16 cellular contexts compared by ENCODE assay signal in the genomic region with DNA sequence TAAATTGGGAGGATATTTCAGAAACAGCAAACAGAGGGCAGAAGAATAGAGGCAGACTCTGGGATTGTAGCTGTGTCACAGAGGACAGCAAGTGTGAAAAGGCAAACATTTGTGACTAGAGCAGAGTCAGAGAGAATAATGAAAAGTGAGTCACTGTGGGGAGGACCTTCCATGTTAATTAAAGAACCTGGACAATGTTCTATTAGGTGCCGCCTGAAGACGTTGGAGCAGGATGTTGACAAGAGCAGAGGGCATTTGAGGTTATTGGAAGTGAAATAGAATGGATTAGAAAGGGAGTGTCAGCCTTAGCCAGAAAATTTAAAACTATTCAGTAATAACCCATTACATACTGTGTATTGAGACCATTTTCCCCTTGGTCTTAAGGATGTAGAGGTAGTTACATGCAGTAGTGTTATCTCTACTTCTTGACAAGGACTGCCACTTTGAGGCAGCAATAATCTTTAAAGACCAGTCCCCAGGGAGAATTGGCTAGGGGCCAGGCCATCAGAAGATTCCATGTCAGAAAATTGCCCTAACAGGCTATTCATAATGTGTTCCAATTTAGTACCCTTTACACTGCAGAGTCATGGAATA. TPM values are rescaled to one million over a fixed set of nuclear protein-coding genes. Genes with fewer than 3 reads are reported as not detected.
DNase-seq lines count a peak whose midpoint lies in the region; ATAC-seq and TF ChIP-seq lines count a peak whose summit lies in the region.
"Had no signal": no experiment of that assay in that cellular context is flagged by ENCODE, and none has a peak within 500 bp of the region (broad histone marks: within the 10 kb centered on the region; RNA-seq: fewer than 3 reads in every experiment).

No MANE protein-coding gene starts in this region.

- H3K36me3 ChIP-seq in right atrium auricular region (no peaks in the 10 kb centered on the region), Peyer's patch (no peaks in the 10 kb centered on the region), left ventricle myocardium inferior (no peaks in the 10 kb centered on the region), transverse colon (no peaks in the 10 kb centered on the region)
- H3K36me3 ChIP-seq: MG63 had no signal

- peak; percentile 65 for ATAC-seq in Right ventricle myocardium superior (ENCODE audit: poor library complexity)
- ATAC-seq in HG03139 (IDR thresholded peaks at IDR 0.05; ENCODE audit: unreplicated experiment): no peak
- ATAC-seq in HG02884 (IDR thresholded peaks at IDR 0.05; ENCODE audit: unreplicated experiment): no peak
- ATAC-seq: sciatic nerve; stimulated activated memory B cell treated with anti-CD40 and anti-IgM and Interleukin-4, amounts not matched to agents 10 μg/mL and 1 μg/mL and 100 μg/mL, for 72 hours had no signal

- TF ChIP-seq POLR2A in Peyer's patch (IDR thresholded peaks at IDR 0.05) (no peak), transverse colon (IDR thresholded peaks at IDR 0.05) (peak; percentile 50)

- H3K27ac ChIP-seq in right atrium auricular region: no peak overlapping the region
- peak overlapping the region in 3 of 4 donors; percentile 6 to 76 (median 43) for H3K27ac ChIP-seq in Peyer's patch
- H3K27ac ChIP-seq in left ventricle myocardium inferior (replicated peaks): peak overlapping the region; percentile 48
- peak overlapping the region; percentile 21 to 68 (median 56) for H3K27ac ChIP-seq in transverse colon

- H3K4me1 ChIP-seq in right atrium auricular region (no peaks in the 10 kb centered on the region), Peyer's patch (peaks cover 0 to 25% (median 1%) of the 10 kb centered on the region in 4 donors), left ventricle myocardium inferior (peaks cover 19% of the 10 kb centered on the region), transverse colon (peaks cover 7 to 70% (median 39%) of the 10 kb centered on the region in 4 donors)

- in situ Hi-C loops in transverse colon (cut with MboI; ENCODE audit: low pct_ligation_motif_present in 1 of 4, low pct_unique_long_range_greater_than_20kb in 1 of 4, low sequenced_read_pairs in 3 of 4): no loop called here

- DNase-seq in Right ventricle myocardium superior (no peak), right atrium auricular region (ENCODE audit: low spot score) (no peak), Peyer's patch (peak in 1 of 3 donors; percentile 60), left ventricle myocardium inferior (no peak), transverse colon (no peak), NCI-H510A treated with DMSO at 0.1 percent for 48 hours (lab: John Stamatoyannopoulos, UW) (no peak)
- DNase-seq: activated CD4-positive, alpha-beta T cell treated with anti-CD3 and anti-CD28 coated beads for 1 hour; activated naive CD4-positive, alpha-beta T cell treated with Interleukin-2 at 50 U/mL for 16 hours; DND-41; mesendoderm; MG63 had no signal

- no peak for TF ChIP-seq EP300 in transverse colon (IDR thresholded peaks at IDR 0.05; ENCODE audit: low read depth)

- TF ChIP-seq CTCF in right atrium auricular region (IDR thresholded peaks at IDR 0.05) (no peak), Peyer's patch (IDR thresholded peaks at IDR 0.05) (no peak), left ventricle myocardium inferior (IDR thresholded peaks at IDR 0.05; ENCODE audit: borderline replicate concordance) (no peak), transverse colon (IDR thresholded peaks at IDR 0.05) (no peak)

- WGBS in transverse colon (ENCODE audit: low coverage in 1 of 2), 2 donors: 36 to 60% methylated on average over 1 to 2 of the region's 2 CpGs

- intact Hi-C loops in Right ventricle myocardium superior (cut with DNase I) (no loop called here), left ventricle myocardium inferior (cut with micrococcal nuclease) (no loop called here), transverse colon (cut with DNase I; ENCODE audit: low total_unique reads) (no loop called here)

- no peaks in the 10 kb centered on the region for H3K27me3 ChIP-seq in right atrium auricular region
- H3K27me3 ChIP-seq in Peyer's patch: no peaks in the 10 kb centered on the region
- H3K27me3 ChIP-seq in left ventricle myocardium inferior (ENCODE audit: low read depth): no peaks in the 10 kb centered on the region
- H3K27me3 ChIP-seq in transverse colon: no peaks in the 10 kb centered on the region
- H3K27me3 ChIP-seq: MG63 had no signal

- H3K4me3 ChIP-seq in right atrium auricular region: no peak overlapping the region
- H3K4me3 ChIP-seq in Peyer's patch: no peak overlapping the region
- no peak overlapping the region for H3K4me3 ChIP-seq in left ventricle myocardium inferior
- H3K4me3 ChIP-seq in transverse colon: no peak overlapping the region
- H3K4me3 ChIP-seq: MG63 had no signal

- H3K9me3 ChIP-seq in right atrium auricular region: no peaks in the 10 kb centered on the region
- H3K9me3 ChIP-seq in Peyer's patch: no peaks in the 10 kb centered on the region
- no peaks in the 10 kb centered on the region for H3K9me3 ChIP-seq in left ventricle myocardium inferior (replicated peaks)
- no peaks in the 10 kb centered on the region for H3K9me3 ChIP-seq in transverse colon
- H3K9me3 ChIP-seq: MG63 had no signal

RNA-seq across cellular contexts. Expression of gene ACKR2, which starts 5.8 kb away (rescaled TPM):
- total RNA-seq in Right ventricle myocardium superior (0.43 TPM), right atrium auricular region (1 to 10 TPM in 1 of 2 donors, under 1 TPM in 1; 0.78 to 6.2 TPM), Peyer's patch (10 to 100 TPM in 1 of 4 donors, 1 to 10 TPM in 2, under 1 TPM in 1; 0.83 to 10.1 (median 3.7) TPM), left ventricle myocardium inferior (0.44 TPM), transverse colon (1 to 10 TPM; 1.4 to 9.2 (median 5.2) TPM)
- total RNA-seq: HT1080 had no signal

RNA-seq across cellular contexts. Expression of gene HIGD1A, which starts 10.7 kb away (rescaled TPM):
- total RNA-seq in Right ventricle myocardium superior (320 TPM), right atrium auricular region (100 to 1,000 TPM; 213 to 299 TPM), Peyer's patch (100 to 1,000 TPM; 102 to 278 (median 204) TPM), left ventricle myocardium inferior (377 TPM), transverse colon (100 to 1,000 TPM in 3 of 4 donors, 10 to 100 TPM in 1; 41.4 to 518 (median 379) TPM)

RNA-seq across cellular contexts. Expression of gene CCDC13, which starts 42.0 kb away (rescaled TPM):
- total RNA-seq in Right ventricle myocardium superior (0.24 TPM), right atrium auricular region (under 1 TPM in 1 of 2 donors, not detected in 1; 0.35 TPM), Peyer's patch (1 to 10 TPM in 3 of 4 donors, not detected in 1; 1.4 to 6.8 (median 4.2) TPM), left ventricle myocardium inferior (0.41 TPM), transverse colon (10 to 100 TPM in 2 of 4 donors, 1 to 10 TPM in 1, under 1 TPM in 1; 0.27 to 33.3 (median 13.6) TPM)
- total RNA-seq: HT1080 had no signal

Comparison
In these comparisons a context has a peak if more than half of its experiments do, and no peak if none do; other contexts are left out.
1. H3K27ac ChIP-seq: peak in Peyer's patch (3 of 4), left ventricle myocardium inferior (single experiment) and transverse colon (4 of 4); none in right atrium auricular region (0 of 2).